9 cellular contexts compared by ENCODE assay signal in the genomic region with DNA sequence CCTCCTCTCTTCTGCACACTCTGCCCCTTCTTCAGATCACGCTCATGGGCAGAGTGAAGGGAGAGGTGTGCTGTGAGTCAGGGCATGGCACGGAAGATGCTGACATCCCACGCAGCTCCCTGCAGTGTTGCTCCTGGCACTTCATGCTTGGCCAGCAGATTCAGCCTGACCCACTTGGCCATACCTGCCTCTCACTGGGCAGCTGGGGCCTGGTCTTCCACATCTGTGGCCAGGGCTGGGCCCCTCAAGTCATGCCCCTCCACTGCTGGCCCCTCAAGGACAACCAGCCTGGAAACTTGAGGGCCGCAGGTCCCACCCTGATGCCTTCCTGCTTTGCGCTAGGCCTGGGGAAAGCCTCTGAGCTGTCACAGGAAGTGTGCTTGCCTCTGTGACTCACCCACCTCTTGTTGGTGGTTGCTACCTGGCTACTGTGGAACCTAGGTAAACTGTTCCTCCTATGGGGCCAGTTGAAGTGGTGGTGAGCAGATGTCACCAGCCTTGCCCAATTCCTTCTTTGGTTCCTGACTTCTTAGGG. TPM values are rescaled to one million over a fixed set of nuclear protein-coding genes. Genes with fewer than 3 reads are reported as not detected.
A peak's percentile ranks its signal among the peaks of the same experiment; 100 is the strongest.
DNase-seq lines count a peak whose midpoint lies in the region; TF ChIP-seq lines count a peak whose summit lies in the region.
"Had no signal": no experiment of that assay in that cellular context is flagged by ENCODE, and none has a peak within 500 bp of the region (broad histone marks: within the 10 kb centered on the region; RNA-seq: fewer than 3 reads in every experiment).

No MANE protein-coding gene starts in this region.

- H3K4me3 ChIP-seq in breast epithelium, result no peak overlapping the region
- no peak overlapping the region for H3K4me3 ChIP-seq in sigmoid colon

- peaks cover 30% of the 10 kb centered on the region for H3K4me1 Mint-ChIP-seq in MCF 10A (ENCODE audit: insufficient read depth, unreplicated experiment)
- peaks cover 24% of the 10 kb centered on the region for H3K4me1 Mint-ChIP-seq in activated naive CD8-positive, alpha-beta T cell (ENCODE audit: low read depth)

- peak overlapping the region; percentile 78 for H3K27ac Mint-ChIP-seq in MCF 10A (ENCODE audit: low read depth, unreplicated experiment)
- H3K27ac Mint-ChIP-seq in activated naive CD8-positive, alpha-beta T cell, result peak overlapping the region; percentile 86

- H3K9me3 Mint-ChIP-seq in MCF 10A (ENCODE audit: unreplicated experiment), result no peaks in the 10 kb centered on the region
- no peaks in the 10 kb centered on the region for H3K9me3 Mint-ChIP-seq in activated naive CD8-positive, alpha-beta T cell (ENCODE audit: low read depth)

- H3K36me3 Mint-ChIP-seq in MCF 10A (ENCODE audit: insufficient read depth, unreplicated experiment), result peaks cover 5% of the 10 kb centered on the region
- H3K36me3 Mint-ChIP-seq in activated naive CD8-positive, alpha-beta T cell, result no peaks in the 10 kb centered on the region

- TF ChIP-seq CTCF in MCF 10A (IDR thresholded peaks at IDR 0.05; ENCODE audit: unreplicated experiment), result no peak
- no peak for TF ChIP-seq CTCF in breast epithelium (IDR thresholded peaks at IDR 0.05)
- TF ChIP-seq CTCF in sigmoid colon (IDR thresholded peaks at IDR 0.05), result no peak

- in situ Hi-C loops in KBM-7 (cut with MboI; ENCODE audit: low pct_unique_long_range_greater_than_20kb, low sequenced_read_pairs), result no loop called here

- 80 to 92% methylated on average over 5 of the region's 5 CpGs for WGBS in sigmoid colon, 2 donors

- no peak overlapping the region for H3K4me3 Mint-ChIP-seq in MCF 10A (ENCODE audit: unreplicated experiment)
- peak overlapping the region; percentile 63 for H3K4me3 Mint-ChIP-seq in activated naive CD8-positive, alpha-beta T cell

- H3K27ac ChIP-seq in breast epithelium, result no peak overlapping the region
- no peak overlapping the region for H3K27ac ChIP-seq in sigmoid colon

- no peak for TF ChIP-seq POLR2A in breast epithelium (IDR thresholded peaks at IDR 0.05)
- TF ChIP-seq POLR2A in sigmoid colon (IDR thresholded peaks at IDR 0.05), result no peak
- no peak for TF ChIP-seq POLR2A in erythroblast (IDR thresholded peaks at IDR 0.05; ENCODE audit: low read length)

- TF ChIP-seq EP300 in sigmoid colon (IDR thresholded peaks at IDR 0.05), result no peak

- CTCF ChIA-PET in MCF 10A (lab: Yijun Ruan, JAX), result interaction anchor here (1.6 kb wide), 1 partner anchor 68 kb away, joined by 5 read pairs; no protein-coding TSS in a partner anchor

- intact Hi-C loops in MCF 10A (cut with micrococcal nuclease) (no loop called here), breast epithelium (cut with DNase I; ENCODE audit: low total_unique reads) (loop anchor here (10.0 kb wide), 1 partner anchor 948 kb away; no protein-coding TSS in a partner anchor), sigmoid colon (cut with DNase I) (no loop called here)

- no TSS peak for BruUV-seq in MCF 10A (replicated peaks; lab: Mats Ljungman, UMichigan)

- H3K27me3 ChIP-seq in breast epithelium (no peaks in the 10 kb centered on the region), sigmoid colon (no peaks in the 10 kb centered on the region)

- H3K9me3 ChIP-seq in breast epithelium, result no peaks in the 10 kb centered on the region
- no peaks in the 10 kb centered on the region for H3K9me3 ChIP-seq in sigmoid colon

- no peaks in the 10 kb centered on the region for H3K4me1 ChIP-seq in breast epithelium
- H3K4me1 ChIP-seq in sigmoid colon, result no peaks in the 10 kb centered on the region

- POLR2A ChIA-PET in MCF 10A (lab: Yijun Ruan, JAX), result interaction anchor here (0.8 to 1.0 kb wide), 3 partner anchors 35 to 67 kb away, joined by 3 to 4 read pairs (median 4); no protein-coding TSS in a partner anchor

- no peaks in the 10 kb centered on the region for H3K27me3 Mint-ChIP-seq in MCF 10A (ENCODE audit: insufficient read depth, unreplicated experiment)
- H3K27me3 Mint-ChIP-seq in activated naive CD8-positive, alpha-beta T cell, result no peaks in the 10 kb centered on the region

- H3K36me3 ChIP-seq in breast epithelium (no peaks in the 10 kb centered on the region), sigmoid colon (no peaks in the 10 kb centered on the region)

- DNase-seq in MCF 10A (ENCODE audit: unreplicated experiment) (peak; percentile 73), breast epithelium (ENCODE audit: low spot score in 2 of 2) (no peak), sigmoid colon (peak; percentile 32), foreskin melanocyte (no peak), erythroblast (lab: John Stamatoyannopoulos, UW) (no peak), SW 1271 (lab: John Stamatoyannopoulos, UW) (no peak), KBM-7 (no peak)

RNA-seq across cellular contexts. Expression of a gene that starts 48.7 kb away (rescaled TPM):
- total RNA-seq in MCF 10A (2022) (0.10 and 0.37 TPM in 2 replicates), breast epithelium (under 1 TPM; 0.15 to 0.48 (median 0.33) TPM), sigmoid colon (under 1 TPM; 0.55 to 0.81 (median 0.69) TPM)
- polyA plus RNA-seq in sigmoid colon, result under 1 TPM in 2 of 3 donors, not detected in 1; under 0.01 to 0.35 TPM
- polyA plus RNA-seq: AG04450 had no signal

Comparison
In these comparisons a context has a peak if more than half of its experiments do, and no peak if none do; other contexts are left out.
1. DNase-seq: peak in MCF 10A (single experiment) and sigmoid colon (single experiment); none in breast epithelium (0 of 2), foreskin melanocyte (single experiment), erythroblast (0 of 2), SW 1271 (0 of 2) and KBM-7 (single experiment).